In the genomic region with DNA sequence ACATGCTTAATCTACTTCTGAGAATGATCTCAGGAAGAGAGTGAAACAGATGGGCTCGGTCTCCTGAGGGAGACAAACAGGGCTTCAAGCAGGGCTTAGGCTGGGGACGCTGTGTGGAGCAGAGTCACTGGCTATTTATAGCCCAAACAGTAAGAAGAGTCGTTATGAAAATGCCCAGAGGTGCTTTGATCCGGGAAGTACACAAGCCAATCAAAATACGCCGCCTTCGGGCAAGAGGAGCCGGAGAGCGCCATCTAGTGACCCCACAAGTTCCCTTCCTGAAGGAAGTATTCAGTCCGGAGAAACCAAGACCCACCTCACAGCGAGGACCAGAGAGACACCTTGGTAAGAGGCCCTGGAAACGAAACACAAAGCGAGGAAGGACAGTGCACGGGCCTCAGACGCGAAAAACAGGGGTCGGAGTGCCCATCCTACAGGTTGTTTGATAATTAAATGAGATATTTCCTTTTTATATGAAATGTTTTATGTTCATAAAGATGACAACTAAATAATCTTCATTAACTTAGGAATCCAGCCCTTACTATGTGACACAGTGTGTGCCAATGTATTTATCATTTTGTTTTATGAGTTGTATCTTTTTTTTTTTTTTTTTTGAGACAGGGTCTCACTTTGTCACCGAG, we compare ENCODE assay signal across 8 cellular contexts. TPM values are rescaled to one million over a fixed set of nuclear protein-coding genes. Genes with fewer than 3 reads are reported as not detected.
DNase-seq lines count a peak whose midpoint lies in the region; ATAC-seq and TF ChIP-seq lines count a peak whose summit lies in the region.

No MANE protein-coding gene starts in this region.

- TF ChIP-seq EP300 in SK-N-SH (IDR thresholded peaks at IDR 0.05; ENCODE audit: borderline replicate concordance in 1 of 2, low read depth in 1 of 2, low read length in 1 of 2) = no peak

- 9% methylated on average over 18 of the region's 18 CpGs for WGBS in SK-N-SH (ENCODE audit: low lambda C conversion rate)

- no peak overlapping the region for H3K27ac Mint-ChIP-seq in activated naive CD4-positive, alpha-beta T cell treated with anti-CD3 and anti-CD28 coated beads, Interleukin-2, amount 50 U/mL, for 24 hours
- peak overlapping the region; percentile 5 for H3K27ac Mint-ChIP-seq in type B pancreatic cell

- no peaks in the 10 kb centered on the region for H3K9me3 ChIP-seq in SK-N-SH

- CTCF ChIA-PET in SK-N-SH (lab: Yijun Ruan, JAX) = interaction anchor here (0.8 to 3.2 kb wide), 5 partner anchors 9 to 203 kb away, joined by 3 to 18 read pairs (median 3); no protein-coding TSS in a partner anchor

- H3F3A ChIP-seq in SK-N-SH (replicated peaks; ENCODE audit: insufficient read depth) = peaks cover 5% of the 10 kb centered on the region

- TF ChIP-seq CTCF in GM12872 (IDR thresholded peaks at IDR 0.05; ENCODE audit: insufficient read depth, low read depth, low read length) (peak; percentile 90), SK-N-SH (IDR thresholded peaks at IDR 0.05) (peak; percentile 86), type B pancreatic cell (conservative IDR thresholded peaks at IDR 0.05) (peak; percentile 91)

- H3K36me3 ChIP-seq in SK-N-SH (replicated peaks in 1 of 2; ENCODE audit: control insufficient read depth in 1 of 2, insufficient read depth in 2 of 2, low read length in 1 of 2) = no peaks in the 10 kb centered on the region

- no peaks in the 10 kb centered on the region for H3K9me2 ChIP-seq in SK-N-SH

- H3K27ac ChIP-seq in SK-N-SH (ENCODE audit: low read depth in 2 of 2, low read length in 1 of 2) = peak overlapping the region; percentile 39 to 69

- H3K4me1 Mint-ChIP-seq in activated naive CD4-positive, alpha-beta T cell treated with anti-CD3 and anti-CD28 coated beads, Interleukin-2, amount 50 U/mL, for 24 hours = peaks cover 5% of the 10 kb centered on the region
- H3K4me1 Mint-ChIP-seq in type B pancreatic cell (ENCODE audit: unreplicated experiment) = peaks cover 6% of the 10 kb centered on the region

- peaks cover 1% of the 10 kb centered on the region for H3K27me3 Mint-ChIP-seq in activated naive CD4-positive, alpha-beta T cell treated with anti-CD3 and anti-CD28 coated beads, Interleukin-2, amount 50 U/mL, for 24 hours
- H3K27me3 Mint-ChIP-seq in type B pancreatic cell = no peaks in the 10 kb centered on the region

- H3K4me2 ChIP-seq in SK-N-SH = peak overlapping the region; percentile 62

- intact Hi-C loops in head of caudate nucleus (cut with DNase I) (loop anchor here (5.0 to 10.0 kb wide), 3 partner anchors 52 to 194 kb away; a partner anchor contains a TSS), posterior vena cava (cut with DNase I) (loop anchor here in 1 of 2 donors (5.0 to 10.0 kb wide), 3 partner anchors 52 to 202 kb away; a partner anchor contains a TSS)

- H3K4me1 ChIP-seq in SK-N-SH (ENCODE audit: control insufficient read depth in 1 of 2, insufficient read depth in 2 of 2, low read depth in 1 of 2, low read length in 1 of 2) = no peaks in the 10 kb centered on the region; a peak in 1 of 4 replicates

- no peaks in the 10 kb centered on the region for H3K36me3 Mint-ChIP-seq in activated naive CD4-positive, alpha-beta T cell treated with anti-CD3 and anti-CD28 coated beads, Interleukin-2, amount 50 U/mL, for 24 hours
- peaks cover 4% of the 10 kb centered on the region for H3K36me3 Mint-ChIP-seq in type B pancreatic cell

- peak overlapping the region; percentile 97 for H2AFZ ChIP-seq in SK-N-SH (ENCODE audit: low read depth)

- peak overlapping the region; percentile 34 for H3K4me3 Mint-ChIP-seq in activated naive CD4-positive, alpha-beta T cell treated with anti-CD3 and anti-CD28 coated beads, Interleukin-2, amount 50 U/mL, for 24 hours
- H3K4me3 Mint-ChIP-seq in type B pancreatic cell = peak overlapping the region; percentile 80

- peak overlapping the region; percentile 25 to 45; a peak in 3 of 4 replicates for H3K4me3 ChIP-seq in SK-N-SH (ENCODE audit: low read depth in 2 of 2, low read length in 1 of 2)

- TF ChIP-seq RAD21 in SK-N-SH (IDR thresholded peaks at IDR 0.05; ENCODE audit: low read length) = peak; percentile 84

- DNase-seq in NCI-H1105 (lab: John Stamatoyannopoulos, UW) = peak; percentile 16
- DNase-seq in SK-N-SH = peak; percentile 86
- DNase-seq in head of caudate nucleus = peak; percentile 65 to 93 (median 84)
- DNase-seq in posterior vena cava (ENCODE audit: low spot score) = peak; percentile 93
- peak; percentile 78 for DNase-seq in type B pancreatic cell (ENCODE audit: extremely low spot score, unreplicated experiment)

- no peaks in the 10 kb centered on the region for H4K20me1 ChIP-seq in SK-N-SH (ENCODE audit: insufficient read depth)

- H3K9me3 Mint-ChIP-seq in activated naive CD4-positive, alpha-beta T cell treated with anti-CD3 and anti-CD28 coated beads, Interleukin-2, amount 50 U/mL, for 24 hours = peaks cover 4% of the 10 kb centered on the region
- H3K9me3 Mint-ChIP-seq in type B pancreatic cell = peaks cover 8% of the 10 kb centered on the region

- no peaks in the 10 kb centered on the region; the same call in 1 of the 2 replicates for H3K79me2 ChIP-seq in SK-N-SH (ENCODE audit: insufficient read depth)

- H3K27me3 ChIP-seq in SK-N-SH (ENCODE audit: insufficient read depth) = no peaks in the 10 kb centered on the region

- peak; percentile 92 for ATAC-seq in HG02642 (IDR thresholded peaks at IDR 0.05; ENCODE audit: poor library complexity, unreplicated experiment)

- peak overlapping the region; percentile 65 for H3K9ac ChIP-seq in SK-N-SH

- POLR2A ChIA-PET in SK-N-SH (lab: Yijun Ruan, JAX) = no interaction called here

TF ChIP-seq in SK-N-SH, 30 proteins besides CTCF, POLR2A, EP300 and RAD21:
- TF ChIP-seq NFIC (IDR thresholded peaks at IDR 0.05; ENCODE audit: borderline replicate concordance) (no peak), RXRA (IDR thresholded peaks at IDR 0.05; ENCODE audit: borderline replicate concordance, low read depth) (no peak), RFX5 (IDR thresholded peaks at IDR 0.05; ENCODE audit: low read length) (peak; percentile 67; the same call in 1 of the 2 replicates), MXI1 (IDR thresholded peaks at IDR 0.05; ENCODE audit: low read depth, low read length) (no peak), MEF2A (IDR thresholded peaks at IDR 0.05; ENCODE audit: borderline replicate concordance, low read depth) (peak; percentile 91), JUND (IDR thresholded peaks at IDR 0.05) (no peak), SMC3 (IDR thresholded peaks at IDR 0.05; ENCODE audit: low read depth, low read length) (peak; percentile 80), ELF1 (IDR thresholded peaks at IDR 0.05) (peak; percentile 68)
- TF ChIP-seq, protein P1, sequence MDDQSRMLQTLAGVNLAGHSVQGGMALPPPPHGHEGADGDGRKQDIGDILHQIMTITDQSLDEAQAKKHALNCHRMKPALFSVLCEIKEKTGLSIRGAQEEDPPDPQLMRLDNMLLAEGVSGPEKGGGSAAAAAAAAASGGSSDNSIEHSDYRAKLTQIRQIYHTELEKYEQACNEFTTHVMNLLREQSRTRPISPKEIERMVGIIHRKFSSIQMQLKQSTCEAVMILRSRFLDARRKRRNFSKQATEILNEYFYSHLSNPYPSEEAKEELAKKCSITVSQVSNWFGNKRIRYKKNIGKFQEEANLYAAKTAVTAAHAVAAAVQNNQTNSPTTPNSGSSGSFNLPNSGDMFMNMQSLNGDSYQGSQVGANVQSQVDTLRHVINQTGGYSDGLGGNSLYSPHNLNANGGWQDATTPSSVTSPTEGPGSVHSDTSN (IDR thresholded peaks at IDR 0.05) = peak; percentile 54
- TF ChIP-seq, protein P2, sequence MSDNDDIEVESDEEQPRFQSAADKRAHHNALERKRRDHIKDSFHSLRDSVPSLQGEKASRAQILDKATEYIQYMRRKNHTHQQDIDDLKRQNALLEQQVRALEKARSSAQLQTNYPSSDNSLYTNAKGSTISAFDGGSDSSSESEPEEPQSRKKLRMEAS (IDR thresholded peaks at IDR 0.05; ENCODE audit: low read depth) = 0 out of 2 replicates have a peak, but pooled peaks have one; percentile 44
- TF ChIP-seq, protein P3, sequence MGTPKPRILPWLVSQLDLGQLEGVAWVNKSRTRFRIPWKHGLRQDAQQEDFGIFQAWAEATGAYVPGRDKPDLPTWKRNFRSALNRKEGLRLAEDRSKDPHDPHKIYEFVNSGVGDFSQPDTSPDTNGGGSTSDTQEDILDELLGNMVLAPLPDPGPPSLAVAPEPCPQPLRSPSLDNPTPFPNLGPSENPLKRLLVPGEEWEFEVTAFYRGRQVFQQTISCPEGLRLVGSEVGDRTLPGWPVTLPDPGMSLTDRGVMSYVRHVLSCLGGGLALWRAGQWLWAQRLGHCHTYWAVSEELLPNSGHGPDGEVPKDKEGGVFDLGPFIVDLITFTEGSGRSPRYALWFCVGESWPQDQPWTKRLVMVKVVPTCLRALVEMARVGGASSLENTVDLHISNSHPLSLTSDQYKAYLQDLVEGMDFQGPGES (IDR thresholded peaks at IDR 0.05; ENCODE audit: low read depth, low read length) = no peak
TF ChIP-seq in SK-N-SH: peak in this region for 6.

RNA-seq across cellular contexts. Expression of a gene that starts 25.0 kb away (rescaled TPM):
- 32.2 and 36.0 TPM in 2 replicates for polyA plus RNA-seq in SK-N-SH (2012; rRNA removed)
- polyA plus RNA-seq in SK-N-SH (2012; cell fraction: cytosol; rRNA removed) = 44.4 and 47.9 TPM in 2 replicates
- 15.9 and 19.3 TPM in 2 replicates for polyA plus RNA-seq in SK-N-SH (2012; cell fraction: nucleus; rRNA removed)
- total RNA-seq in posterior vena cava (10 to 100 TPM; 22.7 to 23.2 TPM), type B pancreatic cell (ENCODE audit: low replicate concordance) (18.1 and 34.1 TPM in 2 replicates)

Comparison
In these comparisons a context has a peak if more than half of its experiments do, and no peak if none do; other contexts are left out.
1. Peak in every context shown above with its lines: DNase-seq, ATAC-seq, H3K4me3 ChIP-seq and H3K27ac ChIP-seq.
2. DNase-seq: peak in every context shown above with its lines; median percentile 93 in posterior vena cava; 86 in SK-N-SH; 84 in head of caudate nucleus; 78 in type B pancreatic cell; 16 in NCI-H1105.